ENCODE assay signal across 7 cellular contexts in the genomic region with DNA sequence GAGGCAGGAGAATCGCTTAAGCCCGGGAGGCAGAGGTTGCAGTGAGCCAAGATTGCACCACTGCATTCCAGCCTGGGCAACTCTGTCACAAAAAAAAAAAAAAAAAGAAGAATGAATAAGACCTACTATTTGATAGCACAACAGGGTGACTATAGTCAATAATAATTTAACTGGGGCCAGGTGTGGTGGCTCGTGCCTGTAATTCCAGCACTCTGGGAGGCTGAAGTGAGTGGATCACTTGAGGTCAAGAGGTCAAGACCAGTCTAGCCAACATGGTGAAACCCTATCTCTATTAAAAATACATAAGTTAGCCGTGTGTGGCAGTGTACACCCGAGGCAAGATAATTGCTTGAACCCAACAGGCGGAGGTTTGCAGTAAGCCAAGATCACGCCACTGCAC. TPM values are rescaled to one million over a fixed set of nuclear protein-coding genes. Genes with fewer than 3 reads are reported as not detected.
"Had no signal": no experiment of that assay in that cellular context is flagged by ENCODE, and none has a peak within 500 bp of the region (broad histone marks: within the 10 kb centered on the region; RNA-seq: fewer than 3 reads in every experiment).

No MANE protein-coding gene starts in this region.

RNA-seq across cellular contexts. Expression of a gene that starts 2.0 kb away (rescaled TPM):
- total RNA-seq: NCI-H460, PC-9, SJCRH30 had no signal
- polyA plus RNA-seq: K562 had no signal

RNA-seq across cellular contexts. Expression of a gene that starts 44.4 kb away (rescaled TPM):
- total RNA-seq: M059J, NCI-H460, OCI-LY7, PC-9, SJCRH30 had no signal

RNA-seq across cellular contexts. Expression of a gene that starts 54.5 kb away (rescaled TPM):
- total RNA-seq: SK-MEL-5 had no signal
